Comparison of ENCODE assay signal across 1 cellular context in the genomic region with DNA sequence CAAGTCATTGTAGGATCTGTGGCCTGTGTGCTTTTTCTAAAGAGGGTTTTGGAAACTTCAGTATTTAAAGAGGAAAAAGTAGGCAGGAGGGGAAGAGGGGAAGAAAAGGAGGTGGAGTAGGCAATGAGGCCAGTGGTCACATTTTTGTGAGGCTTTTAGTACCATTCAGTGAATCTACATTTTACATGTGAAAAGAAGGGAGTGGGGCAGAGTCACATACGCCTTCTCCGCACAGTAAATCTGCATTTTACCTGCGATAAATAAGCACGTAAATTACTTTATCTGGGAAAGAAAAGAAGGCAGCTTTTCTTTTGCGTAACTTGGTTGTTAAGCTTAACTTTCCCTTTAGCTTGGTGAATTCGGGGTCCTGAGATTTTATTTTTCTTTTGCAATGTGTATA.
TF ChIP-seq lines count a peak whose summit lies in the region.

No MANE protein-coding gene starts in this region.

TF ChIP-seq in K562, 482 proteins besides CTCF, POLR2A, EP300 and RAD21:
- TF ChIP-seq ETS2 (tag; IDR thresholded peaks at IDR 0.05; ENCODE audit: borderline replicate concordance, poor library complexity, severe bottlenecking) (no peak), ZNF232 (CRISPR knock-in tag; IDR thresholded peaks at IDR 0.05) (peak; percentile 97)
